In genomic region chr12:78018939-78019338, GRCh38 we compare ENCODE assay signal across 26 cellular contexts.
DNase-seq lines count a peak whose midpoint lies in the region; ATAC-seq and TF ChIP-seq lines count a peak whose summit lies in the region.
"Had no signal": no experiment of that assay in that cellular context is flagged by ENCODE, and none has a peak within 500 bp of the region (broad histone marks: within the 10 kb centered on the region; RNA-seq: fewer than 3 reads in every experiment).

No MANE protein-coding gene starts in this region.

- no peak overlapping the region for H3K4me3 Mint-ChIP-seq in nephron
- H3K4me3 Mint-ChIP-seq: activated CD4-positive, alpha-beta T cell treated with anti-CD3 and anti-CD28 coated beads for 36 hours; activated naive CD4-positive, alpha-beta T cell treated with anti-CD3 and anti-CD28 coated beads, Interleukin-2, amount 50 U/mL, for 24 hours; CD8-positive, alpha-beta T cell; memory B cell; natural killer cell treated with Interleukin-12 subunit alpha and Interleukin-12 subunit beta and Interleukin-15 and Interleukin-18, amount 100 ng/mL, for 72 hours; T-cell had no signal

- no peaks in the 10 kb centered on the region for H3K9me3 Mint-ChIP-seq in nephron
- H3K9me3 Mint-ChIP-seq: memory B cell had no signal

- no peaks in the 10 kb centered on the region for H3K4me1 ChIP-seq in MM.1S (ENCODE audit: low read length)
- H3K4me1 ChIP-seq in GM23248 (ENCODE audit: insufficient read depth): no peaks in the 10 kb centered on the region
- H3K4me1 ChIP-seq: esophagus muscularis mucosa, stomach, transverse colon had no signal

- no peaks in the 10 kb centered on the region for H3K9me3 ChIP-seq in MM.1S (replicated peaks; ENCODE audit: insufficient read depth, low read length)
- no peaks in the 10 kb centered on the region for H3K9me3 ChIP-seq in GM23248 (ENCODE audit: low read depth)
- H3K9me3 ChIP-seq: esophagus muscularis mucosa, stomach, transverse colon had no signal

- H3K9ac ChIP-seq in MM.1S (ENCODE audit: low read length) (no peak overlapping the region), GM23248 (no peak overlapping the region)

- peak overlapping the region; percentile 23 to 76 (median 56) for H3K27ac Mint-ChIP-seq in nephron
- H3K27ac Mint-ChIP-seq: activated CD4-positive, alpha-beta T cell treated with anti-CD3 and anti-CD28 coated beads for 36 hours; activated naive CD4-positive, alpha-beta T cell treated with anti-CD3 and anti-CD28 coated beads, Interleukin-2, amount 50 U/mL, for 24 hours; CD8-positive, alpha-beta T cell; memory B cell; natural killer cell treated with Interleukin-12 subunit alpha and Interleukin-12 subunit beta and Interleukin-15 and Interleukin-18, amount 100 ng/mL, for 72 hours; T-cell had no signal

- H3K4me1 Mint-ChIP-seq in nephron: peaks cover 11% of the 10 kb centered on the region
- H3K4me1 Mint-ChIP-seq: activated CD4-positive, alpha-beta T cell treated with anti-CD3 and anti-CD28 coated beads for 36 hours; activated naive CD4-positive, alpha-beta T cell treated with anti-CD3 and anti-CD28 coated beads, Interleukin-2, amount 50 U/mL, for 24 hours; memory B cell; T-cell had no signal

- H3K9me2 ChIP-seq in MM.1S (replicated peaks; ENCODE audit: insufficient read depth, low read length): no peaks in the 10 kb centered on the region
- no peaks in the 10 kb centered on the region for H3K9me2 ChIP-seq in GM23248 (ENCODE audit: insufficient read depth)

- no peaks in the 10 kb centered on the region for H3K27me3 Mint-ChIP-seq in nephron (ENCODE audit: low read depth)
- H3K27me3 Mint-ChIP-seq: activated CD4-positive, alpha-beta T cell treated with anti-CD3 and anti-CD28 coated beads for 36 hours; activated naive CD4-positive, alpha-beta T cell treated with anti-CD3 and anti-CD28 coated beads, Interleukin-2, amount 50 U/mL, for 24 hours; memory B cell; natural killer cell treated with Interleukin-12 subunit alpha and Interleukin-12 subunit beta and Interleukin-15 and Interleukin-18, amount 100 ng/mL, for 72 hours; T-cell had no signal

- no peaks in the 10 kb centered on the region for H3F3A ChIP-seq in MM.1S (ENCODE audit: insufficient read depth, low read length)
- H3F3A ChIP-seq in GM23248 (ENCODE audit: insufficient read depth): no peaks in the 10 kb centered on the region

- no peaks in the 10 kb centered on the region for H3K36me3 ChIP-seq in MM.1S (replicated peaks; ENCODE audit: insufficient read depth, low read length)
- peaks cover 24% of the 10 kb centered on the region for H3K36me3 ChIP-seq in GM23248 (ENCODE audit: low read depth)
- H3K36me3 ChIP-seq: esophagus muscularis mucosa, stomach, transverse colon had no signal

- H3K4me3 ChIP-seq in fibroblast of mammary gland (ENCODE audit: control insufficient read depth, low read depth, low read length) (no peak overlapping the region), MM.1S (ENCODE audit: low read length) (no peak overlapping the region), GM23248 (no peak overlapping the region)
- H3K4me3 ChIP-seq: esophagus muscularis mucosa, stomach, transverse colon had no signal

- H3K27me3 ChIP-seq in MM.1S (replicated peaks; ENCODE audit: insufficient read depth, low read length) (no peaks in the 10 kb centered on the region), GM23248 (replicated peaks; ENCODE audit: insufficient read depth) (no peaks in the 10 kb centered on the region)
- H3K27me3 ChIP-seq: esophagus muscularis mucosa, stomach, transverse colon had no signal

- H3K79me2 ChIP-seq in MM.1S (ENCODE audit: low read length) (no peaks in the 10 kb centered on the region), GM23248 (ENCODE audit: insufficient read depth) (peaks cover 65% of the 10 kb centered on the region)

- peaks cover 23% of the 10 kb centered on the region for H3K36me3 Mint-ChIP-seq in nephron (ENCODE audit: low read depth)
- H3K36me3 Mint-ChIP-seq: activated naive CD4-positive, alpha-beta T cell treated with anti-CD3 and anti-CD28 coated beads, Interleukin-2, amount 50 U/mL, for 24 hours; CD8-positive, alpha-beta T cell; memory B cell; T-cell had no signal

- H3K27ac ChIP-seq in MM.1S (ENCODE audit: low read length) (no peak overlapping the region), GM23248 (no peak overlapping the region)
- H3K27ac ChIP-seq: esophagus muscularis mucosa, stomach, transverse colon had no signal

- TF ChIP-seq CTCF in fibroblast of mammary gland (conservative IDR thresholded peaks at IDR 0.05; ENCODE audit: control insufficient read depth, insufficient read depth, low read depth, low read length): no peak
- no peak for TF ChIP-seq CTCF in nephron (IDR thresholded peaks at IDR 0.05; ENCODE audit: unreplicated experiment in 3 of 3)
- no peak for TF ChIP-seq CTCF in MM.1S (IDR thresholded peaks at IDR 0.05; ENCODE audit: low read length)

- WGBS in GM23248 (ENCODE audit: low coverage in 1 of 2, low lambda C conversion rate in 2 of 2, missing lambda C conversion rate in 2 of 2), 2 experiments: 95 to 96% methylated on average over 3 of the region's 3 CpGs

- ATAC-seq in HG03045 (IDR thresholded peaks at IDR 0.05; ENCODE audit: unreplicated experiment): no peak
- ATAC-seq: activated CD4-positive, alpha-beta T cell treated with anti-CD3 and anti-CD28 coated beads for 36 hours; CD8-positive, alpha-beta T cell; natural killer cell treated with Interleukin-12 subunit alpha and Interleukin-12 subunit beta and Interleukin-15 and Interleukin-18, amount 100 ng/mL, for 72 hours; Right ventricle myocardium inferior; T-cell had no signal

- H4K20me1 ChIP-seq in MM.1S (ENCODE audit: insufficient read depth, low read length) (no peaks in the 10 kb centered on the region), GM23248 (ENCODE audit: insufficient read depth) (no peaks in the 10 kb centered on the region)

- H2AFZ ChIP-seq in MM.1S (ENCODE audit: low read length) (no peak overlapping the region), GM23248 (no peak overlapping the region)

- in situ Hi-C loops in GM23248 (cut with MboI): no loop called here

- DNase-seq in AML-193 (lab: John Stamatoyannopoulos, UW): peak; percentile 45 to 46
- DNase-seq in NCI-H226: peak; percentile 23
- DNase-seq in fibroblast of mammary gland (ENCODE audit: low read depth): peak; percentile 42
- DNase-seq in MM.1S: no peak
- DNase-seq in activated CD8-positive, alpha-beta memory T cell treated with anti-CD3 and anti-CD28 coated beads for 24 hours: no peak
- DNase-seq in GM23248: no peak
- DNase-seq: activated CD4-positive, alpha-beta T cell treated with anti-CD3 and anti-CD28 coated beads for 36 hours; CD8-positive, alpha-beta T cell; DMS153; effector CD8-positive, alpha-beta T cell; GDM1; hypothalamus; kidney; NCI-H2171 treated with DMSO at 0.1 percent for 48 hours; NCI-H526 treated with DMSO at 0.1 percent for 48 hours; OCI-M1; stomach; T-cell; transverse colon had no signal

- H3K4me2 ChIP-seq in MM.1S (ENCODE audit: low read depth, low read length): no peak overlapping the region
- H3K4me2 ChIP-seq in GM23248 (ENCODE audit: unreplicated experiment): no peak overlapping the region

Comparison
In these comparisons a context has a peak if more than half of its experiments do, and no peak if none do; other contexts are left out.
1. DNase-seq: peak in AML-193 (2 of 2), NCI-H226 (single experiment) and fibroblast of mammary gland (single experiment); none in MM.1S (single experiment), activated CD8-positive, alpha-beta memory T cell treated with anti-CD3 and anti-CD28 coated beads for 24 hours (single experiment) and GM23248 (single experiment).